ENCODE assay signal across 1 cellular context in genomic region chr13:95123726-95124125, GRCh38.
TF ChIP-seq lines count a peak whose summit lies in the region.

No MANE protein-coding gene starts in this region.

TF ChIP-seq in HepG2, 621 proteins besides CTCF, POLR2A, EP300 and RAD21 (continued from another document and continues in another):
- TF ChIP-seq ATF7 (IDR thresholded peaks at IDR 0.05), result peak; percentile 75
- TF ChIP-seq ATF7 (CRISPR knock-in tag; IDR thresholded peaks at IDR 0.05), result no peak; the same call in 1 of the 2 replicates
- TF ChIP-seq DMAP1 (CRISPR knock-in tag; IDR thresholded peaks at IDR 0.05), result no peak
- TF ChIP-seq ZNF441 (CRISPR knock-in tag; IDR thresholded peaks at IDR 0.05; ENCODE audit: borderline replicate concordance), result no peak
- no peak for TF ChIP-seq SSRP1 (CRISPR knock-in tag; IDR thresholded peaks at IDR 0.05)
- TF ChIP-seq, protein P1, sequence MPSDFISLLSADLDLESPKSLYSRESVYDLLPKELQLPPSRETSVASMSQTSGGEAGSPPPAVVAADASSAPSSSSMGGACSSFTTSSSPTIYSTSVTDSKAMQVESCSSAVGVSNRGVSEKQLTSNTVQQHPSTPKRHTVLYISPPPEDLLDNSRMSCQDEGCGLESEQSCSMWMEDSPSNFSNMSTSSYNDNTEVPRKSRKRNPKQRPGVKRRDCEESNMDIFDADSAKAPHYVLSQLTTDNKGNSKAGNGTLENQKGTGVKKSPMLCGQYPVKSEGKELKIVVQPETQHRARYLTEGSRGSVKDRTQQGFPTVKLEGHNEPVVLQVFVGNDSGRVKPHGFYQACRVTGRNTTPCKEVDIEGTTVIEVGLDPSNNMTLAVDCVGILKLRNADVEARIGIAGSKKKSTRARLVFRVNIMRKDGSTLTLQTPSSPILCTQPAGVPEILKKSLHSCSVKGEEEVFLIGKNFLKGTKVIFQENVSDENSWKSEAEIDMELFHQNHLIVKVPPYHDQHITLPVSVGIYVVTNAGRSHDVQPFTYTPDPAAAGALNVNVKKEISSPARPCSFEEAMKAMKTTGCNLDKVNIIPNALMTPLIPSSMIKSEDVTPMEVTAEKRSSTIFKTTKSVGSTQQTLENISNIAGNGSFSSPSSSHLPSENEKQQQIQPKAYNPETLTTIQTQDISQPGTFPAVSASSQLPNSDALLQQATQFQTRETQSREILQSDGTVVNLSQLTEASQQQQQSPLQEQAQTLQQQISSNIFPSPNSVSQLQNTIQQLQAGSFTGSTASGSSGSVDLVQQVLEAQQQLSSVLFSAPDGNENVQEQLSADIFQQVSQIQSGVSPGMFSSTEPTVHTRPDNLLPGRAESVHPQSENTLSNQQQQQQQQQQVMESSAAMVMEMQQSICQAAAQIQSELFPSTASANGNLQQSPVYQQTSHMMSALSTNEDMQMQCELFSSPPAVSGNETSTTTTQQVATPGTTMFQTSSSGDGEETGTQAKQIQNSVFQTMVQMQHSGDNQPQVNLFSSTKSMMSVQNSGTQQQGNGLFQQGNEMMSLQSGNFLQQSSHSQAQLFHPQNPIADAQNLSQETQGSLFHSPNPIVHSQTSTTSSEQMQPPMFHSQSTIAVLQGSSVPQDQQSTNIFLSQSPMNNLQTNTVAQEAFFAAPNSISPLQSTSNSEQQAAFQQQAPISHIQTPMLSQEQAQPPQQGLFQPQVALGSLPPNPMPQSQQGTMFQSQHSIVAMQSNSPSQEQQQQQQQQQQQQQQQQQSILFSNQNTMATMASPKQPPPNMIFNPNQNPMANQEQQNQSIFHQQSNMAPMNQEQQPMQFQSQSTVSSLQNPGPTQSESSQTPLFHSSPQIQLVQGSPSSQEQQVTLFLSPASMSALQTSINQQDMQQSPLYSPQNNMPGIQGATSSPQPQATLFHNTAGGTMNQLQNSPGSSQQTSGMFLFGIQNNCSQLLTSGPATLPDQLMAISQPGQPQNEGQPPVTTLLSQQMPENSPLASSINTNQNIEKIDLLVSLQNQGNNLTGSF (CRISPR knock-in tag; IDR thresholded peaks at IDR 0.05), result no peak
- TF ChIP-seq ELF4 (CRISPR knock-in tag; IDR thresholded peaks at IDR 0.05; ENCODE audit: borderline replicate concordance), result no peak
- no peak for TF ChIP-seq SP2 (CRISPR knock-in tag; IDR thresholded peaks at IDR 0.05)
- no peak for TF ChIP-seq RFX3 (CRISPR knock-in tag; IDR thresholded peaks at IDR 0.05)
- TF ChIP-seq MNT (IDR thresholded peaks at IDR 0.05), result no peak; the same call in 1 of the 2 replicates
- no peak for TF ChIP-seq MLLT10 (CRISPR knock-in tag; IDR thresholded peaks at IDR 0.05)
- TF ChIP-seq HDAC2 (CRISPR knock-in tag; IDR thresholded peaks at IDR 0.05), result peak; percentile 92
- TF ChIP-seq ATAD3A (CRISPR knock-in tag; IDR thresholded peaks at IDR 0.05), result no peak
- 0 out of 2 replicates have a peak, but pooled peaks have one; percentile 20 for TF ChIP-seq SIX4 (CRISPR knock-in tag; IDR thresholded peaks at IDR 0.05)
- TF ChIP-seq SNRNP70 (IDR thresholded peaks at IDR 0.05; ENCODE audit: low read depth, low read length), result no peak
- no peak for TF ChIP-seq ZNF558 (CRISPR knock-in tag; IDR thresholded peaks at IDR 0.05; ENCODE audit: borderline replicate concordance)
- TF ChIP-seq, protein P2, sequence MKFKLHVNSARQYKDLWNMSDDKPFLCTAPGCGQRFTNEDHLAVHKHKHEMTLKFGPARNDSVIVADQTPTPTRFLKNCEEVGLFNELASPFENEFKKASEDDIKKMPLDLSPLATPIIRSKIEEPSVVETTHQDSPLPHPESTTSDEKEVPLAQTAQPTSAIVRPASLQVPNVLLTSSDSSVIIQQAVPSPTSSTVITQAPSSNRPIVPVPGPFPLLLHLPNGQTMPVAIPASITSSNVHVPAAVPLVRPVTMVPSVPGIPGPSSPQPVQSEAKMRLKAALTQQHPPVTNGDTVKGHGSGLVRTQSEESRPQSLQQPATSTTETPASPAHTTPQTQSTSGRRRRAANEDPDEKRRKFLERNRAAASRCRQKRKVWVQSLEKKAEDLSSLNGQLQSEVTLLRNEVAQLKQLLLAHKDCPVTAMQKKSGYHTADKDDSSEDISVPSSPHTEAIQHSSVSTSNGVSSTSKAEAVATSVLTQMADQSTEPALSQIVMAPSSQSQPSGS (CRISPR knock-in tag; IDR thresholded peaks at IDR 0.05), result peak; percentile 60
- TF ChIP-seq ZSCAN21 (CRISPR knock-in tag; IDR thresholded peaks at IDR 0.05; ENCODE audit: borderline replicate concordance), result no peak
- no peak for TF ChIP-seq ZSCAN31 (CRISPR knock-in tag; IDR thresholded peaks at IDR 0.05; ENCODE audit: low read depth)
- TF ChIP-seq, protein P3, sequence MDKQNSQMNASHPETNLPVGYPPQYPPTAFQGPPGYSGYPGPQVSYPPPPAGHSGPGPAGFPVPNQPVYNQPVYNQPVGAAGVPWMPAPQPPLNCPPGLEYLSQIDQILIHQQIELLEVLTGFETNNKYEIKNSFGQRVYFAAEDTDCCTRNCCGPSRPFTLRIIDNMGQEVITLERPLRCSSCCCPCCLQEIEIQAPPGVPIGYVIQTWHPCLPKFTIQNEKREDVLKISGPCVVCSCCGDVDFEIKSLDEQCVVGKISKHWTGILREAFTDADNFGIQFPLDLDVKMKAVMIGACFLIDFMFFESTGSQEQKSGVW (CRISPR knock-in tag; IDR thresholded peaks at IDR 0.05; ENCODE audit: borderline replicate concordance), result no peak
- no peak for TF ChIP-seq SMARCC2 (IDR thresholded peaks at IDR 0.05)
- no peak for TF ChIP-seq HDAC6 (IDR thresholded peaks at IDR 0.05; ENCODE audit: low read depth, low read length)
- TF ChIP-seq, protein P4, sequence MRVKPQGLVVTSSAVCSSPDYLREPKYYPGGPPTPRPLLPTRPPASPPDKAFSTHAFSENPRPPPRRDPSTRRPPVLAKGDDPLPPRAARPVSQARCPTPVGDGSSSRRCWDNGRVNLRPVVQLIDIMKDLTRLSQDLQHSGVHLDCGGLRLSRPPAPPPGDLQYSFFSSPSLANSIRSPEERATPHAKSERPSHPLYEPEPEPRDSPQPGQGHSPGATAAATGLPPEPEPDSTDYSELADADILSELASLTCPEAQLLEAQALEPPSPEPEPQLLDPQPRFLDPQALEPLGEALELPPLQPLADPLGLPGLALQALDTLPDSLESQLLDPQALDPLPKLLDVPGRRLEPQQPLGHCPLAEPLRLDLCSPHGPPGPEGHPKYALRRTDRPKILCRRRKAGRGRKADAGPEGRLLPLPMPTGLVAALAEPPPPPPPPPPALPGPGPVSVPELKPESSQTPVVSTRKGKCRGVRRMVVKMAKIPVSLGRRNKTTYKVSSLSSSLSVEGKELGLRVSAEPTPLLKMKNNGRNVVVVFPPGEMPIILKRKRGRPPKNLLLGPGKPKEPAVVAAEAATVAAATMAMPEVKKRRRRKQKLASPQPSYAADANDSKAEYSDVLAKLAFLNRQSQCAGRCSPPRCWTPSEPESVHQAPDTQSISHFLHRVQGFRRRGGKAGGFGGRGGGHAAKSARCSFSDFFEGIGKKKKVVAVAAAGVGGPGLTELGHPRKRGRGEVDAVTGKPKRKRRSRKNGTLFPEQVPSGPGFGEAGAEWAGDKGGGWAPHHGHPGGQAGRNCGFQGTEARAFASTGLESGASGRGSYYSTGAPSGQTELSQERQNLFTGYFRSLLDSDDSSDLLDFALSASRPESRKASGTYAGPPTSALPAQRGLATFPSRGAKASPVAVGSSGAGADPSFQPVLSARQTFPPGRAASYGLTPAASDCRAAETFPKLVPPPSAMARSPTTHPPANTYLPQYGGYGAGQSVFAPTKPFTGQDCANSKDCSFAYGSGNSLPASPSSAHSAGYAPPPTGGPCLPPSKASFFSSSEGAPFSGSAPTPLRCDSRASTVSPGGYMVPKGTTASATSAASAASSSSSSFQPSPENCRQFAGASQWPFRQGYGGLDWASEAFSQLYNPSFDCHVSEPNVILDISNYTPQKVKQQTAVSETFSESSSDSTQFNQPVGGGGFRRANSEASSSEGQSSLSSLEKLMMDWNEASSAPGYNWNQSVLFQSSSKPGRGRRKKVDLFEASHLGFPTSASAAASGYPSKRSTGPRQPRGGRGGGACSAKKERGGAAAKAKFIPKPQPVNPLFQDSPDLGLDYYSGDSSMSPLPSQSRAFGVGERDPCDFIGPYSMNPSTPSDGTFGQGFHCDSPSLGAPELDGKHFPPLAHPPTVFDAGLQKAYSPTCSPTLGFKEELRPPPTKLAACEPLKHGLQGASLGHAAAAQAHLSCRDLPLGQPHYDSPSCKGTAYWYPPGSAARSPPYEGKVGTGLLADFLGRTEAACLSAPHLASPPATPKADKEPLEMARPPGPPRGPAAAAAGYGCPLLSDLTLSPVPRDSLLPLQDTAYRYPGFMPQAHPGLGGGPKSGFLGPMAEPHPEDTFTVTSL (CRISPR knock-in tag; IDR thresholded peaks at IDR 0.05; ENCODE audit: borderline replicate concordance), result peak; percentile 74; the same call in 1 of the 2 replicates
- no peak for TF ChIP-seq KLF15 (CRISPR knock-in tag; IDR thresholded peaks at IDR 0.05; ENCODE audit: borderline replicate concordance)
- TF ChIP-seq KDM5A (IDR thresholded peaks at IDR 0.05; ENCODE audit: borderline replicate concordance, low read length), result no peak
- no peak for TF ChIP-seq SAFB2 (CRISPR knock-in tag; IDR thresholded peaks at IDR 0.05; ENCODE audit: borderline replicate concordance, low read depth)
- TF ChIP-seq HOXA9 (CRISPR knock-in tag; IDR thresholded peaks at IDR 0.05; ENCODE audit: borderline replicate concordance), result no peak
- TF ChIP-seq MTA3 (CRISPR knock-in tag; IDR thresholded peaks at IDR 0.05), result no peak
- TF ChIP-seq, protein P5, sequence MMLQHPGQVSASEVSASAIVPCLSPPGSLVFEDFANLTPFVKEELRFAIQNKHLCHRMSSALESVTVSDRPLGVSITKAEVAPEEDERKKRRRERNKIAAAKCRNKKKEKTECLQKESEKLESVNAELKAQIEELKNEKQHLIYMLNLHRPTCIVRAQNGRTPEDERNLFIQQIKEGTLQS (CRISPR knock-in tag; IDR thresholded peaks at IDR 0.05), result peak; percentile 73
- TF ChIP-seq GATAD1 (CRISPR knock-in tag; IDR thresholded peaks at IDR 0.05), result no peak
- TF ChIP-seq ZNF501 (CRISPR knock-in tag; IDR thresholded peaks at IDR 0.05), result no peak
- TF ChIP-seq, protein P6, sequence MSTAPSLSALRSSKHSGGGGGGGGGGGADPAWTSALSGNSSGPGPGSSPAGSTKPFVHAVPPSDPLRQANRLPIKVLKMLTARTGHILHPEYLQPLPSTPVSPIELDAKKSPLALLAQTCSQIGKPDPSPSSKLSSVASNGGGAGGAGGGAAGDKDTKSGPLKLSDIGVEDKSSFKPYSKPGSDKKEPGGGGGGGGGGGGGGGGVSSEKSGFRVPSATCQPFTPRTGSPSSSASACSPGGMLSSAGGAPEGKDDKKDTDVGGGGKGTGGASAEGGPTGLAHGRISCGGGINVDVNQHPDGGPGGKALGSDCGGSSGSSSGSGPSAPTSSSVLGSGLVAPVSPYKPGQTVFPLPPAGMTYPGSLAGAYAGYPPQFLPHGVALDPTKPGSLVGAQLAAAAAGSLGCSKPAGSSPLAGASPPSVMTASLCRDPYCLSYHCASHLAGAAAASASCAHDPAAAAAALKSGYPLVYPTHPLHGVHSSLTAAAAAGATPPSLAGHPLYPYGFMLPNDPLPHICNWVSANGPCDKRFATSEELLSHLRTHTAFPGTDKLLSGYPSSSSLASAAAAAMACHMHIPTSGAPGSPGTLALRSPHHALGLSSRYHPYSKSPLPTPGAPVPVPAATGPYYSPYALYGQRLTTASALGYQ (CRISPR knock-in tag; IDR thresholded peaks at IDR 0.05), result peak; percentile 78; the same call in 1 of the 2 replicates
- TF ChIP-seq PHF5A (CRISPR knock-in tag; IDR thresholded peaks at IDR 0.05; ENCODE audit: low read depth, unreplicated experiment), result no peak
- TF ChIP-seq SIX1 (CRISPR knock-in tag; IDR thresholded peaks at IDR 0.05; ENCODE audit: borderline replicate concordance), result no peak
- TF ChIP-seq CBX2 (IDR thresholded peaks at IDR 0.05; ENCODE audit: low read depth, low read length), result no peak
- TF ChIP-seq CBX2 (CRISPR knock-in tag; IDR thresholded peaks at IDR 0.05; ENCODE audit: low read depth), result no peak
- no peak for TF ChIP-seq ZNF460 (CRISPR knock-in tag; IDR thresholded peaks at IDR 0.05; ENCODE audit: borderline replicate concordance)
- TF ChIP-seq E2F2 (CRISPR knock-in tag; IDR thresholded peaks at IDR 0.05; ENCODE audit: borderline replicate concordance), result no peak
- TF ChIP-seq HDAC1 (CRISPR knock-in tag; IDR thresholded peaks at IDR 0.05), result peak; percentile 67
- TF ChIP-seq ZNF101 (CRISPR knock-in tag; IDR thresholded peaks at IDR 0.05; ENCODE audit: borderline replicate concordance, low read depth), result no peak
- TF ChIP-seq SP140L (CRISPR knock-in tag; IDR thresholded peaks at IDR 0.05; ENCODE audit: borderline replicate concordance), result no peak
- peak; percentile 56; the same call in 1 of the 2 replicates for TF ChIP-seq GATA4 (IDR thresholded peaks at IDR 0.05; ENCODE audit: borderline replicate concordance, low read depth)
- no peak for TF ChIP-seq POLR2AphosphoS2 (IDR thresholded peaks at IDR 0.05; ENCODE audit: low read depth, low read length)
- peak; percentile 79 for TF ChIP-seq ZMYM4 (CRISPR knock-in tag; IDR thresholded peaks at IDR 0.05)
- no peak for TF ChIP-seq ZNF660 (CRISPR knock-in tag; IDR thresholded peaks at IDR 0.05; ENCODE audit: borderline replicate concordance, low read depth)
- no peak for TF ChIP-seq EZH2 (conservative IDR thresholded peaks at IDR 0.05; ENCODE audit: low read depth, low read length)
- no peak for TF ChIP-seq ZNF24 (IDR thresholded peaks at IDR 0.05)
- TF ChIP-seq GZF1 (CRISPR knock-in tag; IDR thresholded peaks at IDR 0.05), result no peak
- no peak for TF ChIP-seq DNMT3B (CRISPR knock-in tag; conservative IDR thresholded peaks at IDR 0.05)
- TF ChIP-seq RBFOX2 (IDR thresholded peaks at IDR 0.05; ENCODE audit: low read depth, low read length), result no peak
- TF ChIP-seq ZNF777 (CRISPR knock-in tag; IDR thresholded peaks at IDR 0.05), result no peak
- no peak for TF ChIP-seq ARNT2 (CRISPR knock-in tag; IDR thresholded peaks at IDR 0.05; ENCODE audit: low read depth)
- no peak for TF ChIP-seq MAFK (conservative IDR thresholded peaks at IDR 0.05 in 1 of 2, IDR thresholded peaks at IDR 0.05 in 1 of 2; ENCODE audit: low read length in 2 of 2)
- TF ChIP-seq TMF1 (CRISPR knock-in tag; IDR thresholded peaks at IDR 0.05; ENCODE audit: low read depth), result no peak
- TF ChIP-seq GLI4 (CRISPR knock-in tag; IDR thresholded peaks at IDR 0.05; ENCODE audit: borderline replicate concordance), result no peak
